ENCODE assay signal across 28 cellular contexts in genomic region chr11:70849031-70849430, GRCh38.
"Had no signal": no experiment of that assay in that cellular context is flagged by ENCODE, and none has a peak within 500 bp of the region (broad histone marks: within the 10 kb centered on the region; RNA-seq: fewer than 3 reads in every experiment).

No MANE protein-coding gene starts in this region.

- ATAC-seq: stimulated activated effector memory CD8-positive, alpha-beta T cell treated with anti-CD3 and anti-CD28 coated beads, Interleukin-12 subunit alpha, Interleukin-12 subunit beta, amount 100 ng/mL, for 72 hours; stimulated activated memory B cell treated with anti-CD40 and anti-IgM and Interleukin-4, amounts not matched to agents 10 μg/mL and 1 μg/mL and 100 μg/mL, for 72 hours; stimulated activated naive B cell treated with anti-CD40 and anti-IgM and Interleukin-4, amounts not matched to agents 10 μg/mL and 1 μg/mL and 100 μg/mL, for 72 hours; stimulated activated naive CD8-positive, alpha-beta T cell treated with anti-CD3 and anti-CD28 coated beads, Interleukin-15, amount 100 ng/mL, for 72 hours; stimulated activated naive CD8-positive, alpha-beta T cell treated with anti-CD3 and anti-CD28 coated beads, Interleukin-15, Interleukin-2, amounts not matched to agents 100 U/mL and 50 U/mL, for 24 hours; upper lobe of right lung had no signal

- H3K9me3 ChIP-seq: suprapubic skin, testis, thoracic aorta, thyroid gland, transverse colon, upper lobe of left lung, upper lobe of right lung, vagina had no signal

- H3K4me1 ChIP-seq: stomach, suprapubic skin, testis, tibial artery, tibial nerve, transverse colon, upper lobe of left lung, upper lobe of right lung, uterus, vagina had no signal

- H3K36me3 ChIP-seq: stomach, suprapubic skin, thoracic aorta, thyroid gland, tibial artery, tibial nerve, transverse colon, upper lobe of left lung, upper lobe of right lung, uterus, vagina had no signal

- H3K4me3 ChIP-seq: stomach, suprapubic skin, testis, thoracic aorta, thyroid gland, tibial artery, tibial nerve, transverse colon, upper lobe of left lung, upper lobe of right lung, uterus, vagina had no signal

- H3K9me3 Mint-ChIP-seq: stimulated activated effector memory CD8-positive, alpha-beta T cell treated with anti-CD3 and anti-CD28 coated beads, Interleukin-12 subunit alpha, Interleukin-12 subunit beta, amount 100 ng/mL, for 72 hours; stimulated activated naive CD8-positive, alpha-beta T cell treated with anti-CD3 and anti-CD28 coated beads, Interleukin-15, Interleukin-2, amounts not matched to agents 100 ng/mL and 50 ng/mL, for 24 hours had no signal

- DNase-seq: stimulated activated CD4-positive, alpha-beta T cell treated with anti-CD3 and anti-CD28 coated beads, Interleukin-2, amount 100 ng/mL, for 48 hours; stimulated activated CD4-positive, alpha-beta T cell treated with anti-CD3 and anti-CD28 coated beads, Interleukin-4, amount 100 ng/mL, for 1 hour; stimulated activated CD4-positive, alpha-beta T cell treated with anti-CD3 and anti-CD28 coated beads, Interleukin-4, amount 100 ng/mL, for 24 hours; stimulated activated CD4-positive, alpha-beta T cell treated with anti-CD3 and anti-CD28 coated beads, Interleukin-4, amount 100 ng/mL, for 4 hours; stimulated activated CD8-positive, alpha-beta memory T cell treated with anti-CD3 and anti-CD28 coated beads, Interleukin-4, amount 100 ng/mL, for 48 hours; stimulated activated naive B cell treated with anti-CD40 and anti-IgM and Interleukin-4, amounts not matched to agents 10 μg/mL and 1 μg/mL and 100 μg/mL, for 72 hours; stimulated activated naive CD4-positive, alpha-beta T cell; stimulated activated naive CD4-positive, alpha-beta T cell treated with Interleukin-2 at 50 U/mL for 16 hours; stimulated activated naive CD8-positive, alpha-beta T cell treated with anti-CD3 and anti-CD28 coated beads, Interleukin-15, amount 100 ng/mL, for 72 hours; stimulated activated naive CD8-positive, alpha-beta T cell treated with anti-CD3 and anti-CD28 coated beads, Interleukin-15, Interleukin-2, amounts not matched to agents 100 U/mL and 50 U/mL, for 24 hours; stomach; substantia nigra; testis; thyroid gland; tibial artery; transverse colon; trophoblast cell; upper lobe of left lung; upper lobe of right lung; uterus had no signal

- H3K27me3 ChIP-seq: stomach, testis, thyroid gland, tibial nerve, transverse colon, upper lobe of left lung, upper lobe of right lung, uterus, vagina had no signal

- FAIRE-seq: urothelium cell line had no signal

- H3K4me1 Mint-ChIP-seq: stimulated activated effector memory CD8-positive, alpha-beta T cell treated with anti-CD3 and anti-CD28 coated beads, Interleukin-12 subunit alpha, Interleukin-12 subunit beta, amount 100 ng/mL, for 72 hours; stimulated activated memory B cell treated with anti-CD40 and anti-IgM and Interleukin-4, amounts not matched to agents 10 μg/mL and 1 μg/mL and 100 μg/mL, for 72 hours; stimulated activated naive B cell treated with anti-CD40 and anti-IgM and Interleukin-4, amounts not matched to agents 10 μg/mL and 1 μg/mL and 100 μg/mL, for 72 hours; stimulated activated naive CD8-positive, alpha-beta T cell treated with anti-CD3 and anti-CD28 coated beads, Interleukin-15, amount 100 ng/mL, for 72 hours had no signal

- H3K4me3 Mint-ChIP-seq: stimulated activated effector memory CD8-positive, alpha-beta T cell treated with anti-CD3 and anti-CD28 coated beads, Interleukin-12 subunit alpha, Interleukin-12 subunit beta, amount 100 ng/mL, for 72 hours; stimulated activated memory B cell treated with anti-CD40 and anti-IgM and Interleukin-4, amounts not matched to agents 10 μg/mL and 1 μg/mL and 100 μg/mL, for 72 hours; stimulated activated naive B cell treated with anti-CD40 and anti-IgM and Interleukin-4, amounts not matched to agents 10 μg/mL and 1 μg/mL and 100 μg/mL, for 72 hours; stimulated activated naive CD8-positive, alpha-beta T cell treated with anti-CD3 and anti-CD28 coated beads, Interleukin-15, amount 100 ng/mL, for 72 hours; stimulated activated naive CD8-positive, alpha-beta T cell treated with anti-CD3 and anti-CD28 coated beads, Interleukin-15, Interleukin-2, amounts not matched to agents 100 ng/mL and 50 ng/mL, for 24 hours had no signal

- H3K27ac ChIP-seq: stomach, suprapubic skin, testis, thoracic aorta, thyroid gland, tibial artery, tibial nerve, transverse colon, upper lobe of left lung, upper lobe of right lung, uterus, vagina had no signal

- H3K36me3 Mint-ChIP-seq: stimulated activated effector memory CD8-positive, alpha-beta T cell treated with anti-CD3 and anti-CD28 coated beads, Interleukin-12 subunit alpha, Interleukin-12 subunit beta, amount 100 ng/mL, for 72 hours; stimulated activated memory B cell treated with anti-CD40 and anti-IgM and Interleukin-4, amounts not matched to agents 10 μg/mL and 1 μg/mL and 100 μg/mL, for 72 hours; stimulated activated naive B cell treated with anti-CD40 and anti-IgM and Interleukin-4, amounts not matched to agents 10 μg/mL and 1 μg/mL and 100 μg/mL, for 72 hours had no signal

- H3K27ac Mint-ChIP-seq: stimulated activated effector memory CD8-positive, alpha-beta T cell treated with anti-CD3 and anti-CD28 coated beads, Interleukin-12 subunit alpha, Interleukin-12 subunit beta, amount 100 ng/mL, for 72 hours; stimulated activated memory B cell treated with anti-CD40 and anti-IgM and Interleukin-4, amounts not matched to agents 10 μg/mL and 1 μg/mL and 100 μg/mL, for 72 hours; stimulated activated naive B cell treated with anti-CD40 and anti-IgM and Interleukin-4, amounts not matched to agents 10 μg/mL and 1 μg/mL and 100 μg/mL, for 72 hours; stimulated activated naive CD8-positive, alpha-beta T cell treated with anti-CD3 and anti-CD28 coated beads, Interleukin-15, amount 100 ng/mL, for 72 hours; stimulated activated naive CD8-positive, alpha-beta T cell treated with anti-CD3 and anti-CD28 coated beads, Interleukin-15, Interleukin-2, amounts not matched to agents 100 ng/mL and 50 ng/mL, for 24 hours had no signal
